In the genomic region with DNA sequence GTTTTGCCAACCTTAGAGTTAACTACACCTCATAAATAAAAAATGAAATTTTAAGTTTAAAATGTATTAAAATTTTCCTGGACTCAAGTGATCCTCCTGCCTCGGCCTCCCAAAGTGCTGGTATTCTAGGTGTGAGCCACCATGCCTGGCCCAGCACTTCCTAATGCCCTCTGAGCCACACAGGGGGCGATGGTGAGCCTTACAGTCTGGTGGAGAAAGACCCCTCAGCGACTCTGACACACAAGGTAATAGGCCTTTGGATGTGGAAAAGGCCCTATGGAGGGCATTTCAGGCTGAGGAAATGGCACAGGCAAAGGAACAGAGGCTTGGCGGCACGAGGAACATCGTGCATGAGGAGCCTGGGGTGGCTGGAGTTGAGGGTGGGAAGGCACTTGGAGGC, we compare ENCODE assay signal across 10 cellular contexts. TPM values are rescaled to one million over a fixed set of nuclear protein-coding genes. Genes with fewer than 3 reads are reported as not detected.
DNase-seq lines count a peak whose midpoint lies in the region; ATAC-seq and TF ChIP-seq lines count a peak whose summit lies in the region.
"Had no signal": no experiment of that assay in that cellular context is flagged by ENCODE, and none has a peak within 500 bp of the region (broad histone marks: within the 10 kb centered on the region; RNA-seq: fewer than 3 reads in every experiment).

No MANE protein-coding gene starts in this region.

- TF ChIP-seq CTCF in AG09319 (IDR thresholded peaks at IDR 0.05; ENCODE audit: low read depth, low read length): peak; percentile 21
- TF ChIP-seq CTCF in fibroblast of villous mesenchyme (IDR thresholded peaks at IDR 0.05; ENCODE audit: insufficient read depth, low read depth, low read length): peak; percentile 44

- ATAC-seq in HG02623 (IDR thresholded peaks at IDR 0.05; ENCODE audit: unreplicated experiment): no peak
- ATAC-seq: activated T-helper 17 cell treated with anti-CD3 and anti-CD28 coated beads, Interleukin-2, amount 50 U/mL, for 72 hours had no signal

- H3K4me3 ChIP-seq in fibroblast of villous mesenchyme (ENCODE audit: low read depth, low read length): no peak overlapping the region
- H3K4me3 ChIP-seq: dorsolateral prefrontal cortex had no signal

- DNase-seq in AG09319 (ENCODE audit: extremely low read depth, low read depth) (no peak), GDM1 (lab: John Stamatoyannopoulos, UW) (peak; percentile 27), OCI-M1 (lab: John Stamatoyannopoulos, UW) (peak; percentile 30), fibroblast of villous mesenchyme (ENCODE audit: low read depth) (no peak), cerebellum (ENCODE audit: low spot score) (no peak), NCI-H345 treated with DMSO at 0.1 percent for 48 hours (lab: John Stamatoyannopoulos, UW; ENCODE audit: unreplicated experiment) (no peak)
- DNase-seq: dorsolateral prefrontal cortex, NCI-H526 treated with DMSO at 0.1 percent for 48 hours had no signal

RNA-seq across cellular contexts. Expression of gene CITED4, which starts 6.7 kb away (rescaled TPM):
- total RNA-seq in fibroblast of villous mesenchyme (1.7 and 5.2 TPM in 2 replicates), cerebellum (2.0 TPM)

Comparison
In these comparisons a context has a peak if more than half of its experiments do, and no peak if none do; other contexts are left out.
1. DNase-seq: peak in GDM1 (single experiment) and OCI-M1 (single experiment); none in AG09319 (single experiment), fibroblast of villous mesenchyme (single experiment), cerebellum (single experiment) and NCI-H345 treated with DMSO at 0.1 percent for 48 hours (single experiment).